In genomic region chr6:7309050-7309449, GRCh38 we compare ENCODE assay signal across 21 cellular contexts. TPM values are rescaled to one million over a fixed set of nuclear protein-coding genes. Genes with fewer than 3 reads are reported as not detected.
DNase-seq lines count a peak whose midpoint lies in the region; ATAC-seq and TF ChIP-seq lines count a peak whose summit lies in the region.
"Had no signal": no experiment of that assay in that cellular context is flagged by ENCODE, and none has a peak within 500 bp of the region (broad histone marks: within the 10 kb centered on the region; RNA-seq: fewer than 3 reads in every experiment).

No MANE protein-coding gene starts in this region.

- H3K27me3 Mint-ChIP-seq in activated T-cell treated with anti-CD3 and anti-CD28 coated beads, Interleukin-2, amount 50 U/mL, for 72 hours (ENCODE audit: low read depth) = no peaks in the 10 kb centered on the region
- peaks cover 3% of the 10 kb centered on the region for H3K27me3 Mint-ChIP-seq in activated naive CD8-positive, alpha-beta T cell treated with anti-CD3 and anti-CD28 coated beads for 36 hours

- H3K4me1 ChIP-seq in GM23248 (ENCODE audit: insufficient read depth) (peaks cover 28% of the 10 kb centered on the region), smooth muscle cell (ENCODE audit: low read depth) (peaks cover 16% of the 10 kb centered on the region), sigmoid colon (peaks cover 0 to 26% (median 20%) of the 10 kb centered on the region in 4 donors)

- H3K9ac ChIP-seq in GM23248 (peak overlapping the region; percentile 30; the same call in 1 of the 2 replicates), smooth muscle cell (ENCODE audit: low read depth) (no peak overlapping the region)

- H4K20me1 ChIP-seq in GM23248 (ENCODE audit: insufficient read depth) = no peaks in the 10 kb centered on the region
- H4K20me1 ChIP-seq in smooth muscle cell (ENCODE audit: low read depth) = peaks cover 79% of the 10 kb centered on the region

- DNase-seq in activated T-cell treated with anti-CD3 and anti-CD28 coated beads, Interleukin-2, amount 50 U/mL, for 72 hours = no peak
- no peak for DNase-seq in activated T-cell treated with anti-CD3 and anti-CD28 coated beads, Interleukin-2, amount 50 U/mL, for 48 hours
- DNase-seq in GM23248 (no peak), smooth muscle cell (lab: John Stamatoyannopoulos, UW; ENCODE audit: unreplicated experiment) (no peak), ACHN (no peak), sigmoid colon (no peak)
- DNase-seq in activated naive CD8-positive, alpha-beta T cell treated with anti-CD3 and anti-CD28 coated beads for 36 hours = no peak
- no peak for DNase-seq in stimulated activated naive CD4-positive, alpha-beta T cell treated with Interleukin-2 at 50 U/mL for 16 hours (lab: John Stamatoyannopoulos, UW)
- DNase-seq: activated gamma-delta T cell treated with Interleukin-2 at 50 U/mL for 16 hours, dermis blood vessel endothelial cell, Karpas-422, kidney, lower lobe of right lung, NCI-H1092 treated with DMSO at 0.1 percent for 48 hours, NCI-H2029 treated with DMSO at 0.1 percent for 48 hours, NCI-H446, PC-3, SHP77, trophoblast cell had no signal

- H3K9me3 Mint-ChIP-seq in activated T-cell treated with anti-CD3 and anti-CD28 coated beads, Interleukin-2, amount 50 U/mL, for 72 hours = peaks cover 1 to 3% of the 10 kb centered on the region in 2 donors
- peaks cover 8% of the 10 kb centered on the region for H3K9me3 Mint-ChIP-seq in activated naive CD8-positive, alpha-beta T cell treated with anti-CD3 and anti-CD28 coated beads for 36 hours

- no peak for TF ChIP-seq POLR2A in sigmoid colon (IDR thresholded peaks at IDR 0.05)

- H3K79me2 ChIP-seq in GM23248 (ENCODE audit: insufficient read depth) (peaks cover 88% of the 10 kb centered on the region), smooth muscle cell (ENCODE audit: low read depth) (peaks cover 85% of the 10 kb centered on the region)

- H2AFZ ChIP-seq in GM23248 = no peak overlapping the region
- no peak overlapping the region for H2AFZ ChIP-seq in smooth muscle cell (ENCODE audit: low read depth)

- 97 to 99% methylated on average over 5 of the region's 5 CpGs for WGBS in GM23248 (ENCODE audit: low coverage in 1 of 2, low lambda C conversion rate in 2 of 2, missing lambda C conversion rate in 2 of 2), 2 experiments
- 73% methylated on average over 5 of the region's 5 CpGs for WGBS in smooth muscle cell (ENCODE audit: low lambda C conversion rate)
- 59 to 80% methylated on average over 5 of the region's 5 CpGs for WGBS in sigmoid colon, 2 donors

- H3K36me3 ChIP-seq in GM23248 (ENCODE audit: low read depth) (peaks cover 49% of the 10 kb centered on the region), smooth muscle cell (ENCODE audit: low read depth) (peaks cover 13% of the 10 kb centered on the region), sigmoid colon (peaks cover 4 to 55% (median 16%) of the 10 kb centered on the region in 4 donors)

- peaks cover 60% of the 10 kb centered on the region for H3K4me1 Mint-ChIP-seq in activated T-cell treated with anti-CD3 and anti-CD28 coated beads, Interleukin-2, amount 50 U/mL, for 72 hours (ENCODE audit: low read depth)
- H3K4me1 Mint-ChIP-seq in activated naive CD8-positive, alpha-beta T cell treated with anti-CD3 and anti-CD28 coated beads for 36 hours = peaks cover 58% of the 10 kb centered on the region

- no peak overlapping the region for H3K4me2 ChIP-seq in GM23248 (ENCODE audit: unreplicated experiment)
- H3K4me2 ChIP-seq in smooth muscle cell = peak overlapping the region; percentile 38

- H3K9me2 ChIP-seq in GM23248 (ENCODE audit: insufficient read depth) = no peaks in the 10 kb centered on the region

- peak overlapping the region in 1 of 2 donors; percentile 62 for H3K4me3 Mint-ChIP-seq in activated T-cell treated with anti-CD3 and anti-CD28 coated beads, Interleukin-2, amount 50 U/mL, for 72 hours
- no peak overlapping the region for H3K4me3 Mint-ChIP-seq in activated naive CD8-positive, alpha-beta T cell treated with anti-CD3 and anti-CD28 coated beads for 36 hours

- H3K27me3 ChIP-seq in GM23248 (replicated peaks; ENCODE audit: insufficient read depth) = no peaks in the 10 kb centered on the region
- no peaks in the 10 kb centered on the region for H3K27me3 ChIP-seq in smooth muscle cell (ENCODE audit: low read depth)
- H3K27me3 ChIP-seq in sigmoid colon = no peaks in the 10 kb centered on the region
- H3K27me3 ChIP-seq: cardiac muscle cell, right atrium auricular region had no signal

- no peak for TF ChIP-seq EP300 in sigmoid colon (IDR thresholded peaks at IDR 0.05)

- H3K27ac Mint-ChIP-seq in activated T-cell treated with anti-CD3 and anti-CD28 coated beads, Interleukin-2, amount 50 U/mL, for 72 hours = peak overlapping the region; percentile 87
- peak overlapping the region; percentile 51 for H3K27ac Mint-ChIP-seq in activated naive CD8-positive, alpha-beta T cell treated with anti-CD3 and anti-CD28 coated beads for 36 hours

- H3K4me3 ChIP-seq in GM23248 (no peak overlapping the region), smooth muscle cell (no peak overlapping the region), sigmoid colon (no peak overlapping the region)
- H3K4me3 ChIP-seq: cardiac muscle cell, lower lobe of right lung, right atrium auricular region had no signal

- ATAC-seq in activated T-cell treated with anti-CD3 and anti-CD28 coated beads, Interleukin-2, amount 50 U/mL, for 72 hours (replicated peaks in 1 of 2) = no peak
- ATAC-seq: lower lobe of right lung, PC-3 had no signal

- no peaks in the 10 kb centered on the region for H3K9me3 ChIP-seq in GM23248 (ENCODE audit: low read depth)
- no peaks in the 10 kb centered on the region for H3K9me3 ChIP-seq in smooth muscle cell (replicated peaks; ENCODE audit: low read depth)
- H3K9me3 ChIP-seq in sigmoid colon = no peaks in the 10 kb centered on the region
- H3K9me3 ChIP-seq: lower lobe of right lung, right atrium auricular region had no signal

- peaks cover 28 to 50% of the 10 kb centered on the region in 2 donors for H3K36me3 Mint-ChIP-seq in activated T-cell treated with anti-CD3 and anti-CD28 coated beads, Interleukin-2, amount 50 U/mL, for 72 hours (ENCODE audit: insufficient read depth in 2 of 2)
- H3K36me3 Mint-ChIP-seq in activated naive CD8-positive, alpha-beta T cell treated with anti-CD3 and anti-CD28 coated beads for 36 hours = peaks cover 50% of the 10 kb centered on the region

- H3F3A ChIP-seq in GM23248 (ENCODE audit: insufficient read depth) (peaks cover 23% of the 10 kb centered on the region), smooth muscle cell (ENCODE audit: low read depth) (no peaks in the 10 kb centered on the region)

- H3K27ac ChIP-seq in GM23248 (no peak overlapping the region), smooth muscle cell (ENCODE audit: low read depth) (peak overlapping the region; percentile 14), sigmoid colon (no peak overlapping the region)
- H3K27ac ChIP-seq: cardiac muscle cell, lower lobe of right lung, right atrium auricular region had no signal

- TF ChIP-seq CTCF in smooth muscle cell (IDR thresholded peaks at IDR 0.05; ENCODE audit: borderline replicate concordance, insufficient read depth, poor library complexity, severe bottlenecking) (no peak), sigmoid colon (IDR thresholded peaks at IDR 0.05) (no peak)

- intact Hi-C loops in sigmoid colon (cut with DNase I) = loop anchor here (10.0 kb wide), 1 partner anchor 286 kb away; the partner anchor contains the start of gene SNRNP48

- in situ Hi-C loops in GM23248 (cut with MboI) = loop anchor here (5.0 kb wide), 1 partner anchor 303 kb away; no protein-coding TSS in a partner anchor
- in situ Hi-C loops in ACHN (cut with HindIII; ENCODE audit: low pct_ligation_motif_present, low pct_unique_long_range_greater_than_20kb, low sequenced_read_pairs) = no loop called here

RNA-seq across cellular contexts. Expression of gene SSR1, which starts 3.9 kb away (rescaled TPM):
- 100 to 1,000 TPM; 127 to 154 TPM for total RNA-seq in activated T-cell treated with anti-CD3 and anti-CD28 coated beads, Interleukin-2, amount 50 U/mL, for 72 hours
- 129 and 180 TPM in 2 replicates for total RNA-seq in GM23248 (2014; rRNA removed; shearing (Covaris generic))
- polyA plus RNA-seq in GM23248 (2016; fragmentation: Nextera tagmentation; extraction: Ambion mirVana) (241 and 257 TPM in 2 replicates), smooth muscle cell (264 and 306 TPM in 2 replicates), sigmoid colon (10 to 100 TPM; 10.8 to 55.1 (median 24.3) TPM)
- total RNA-seq in activated naive CD8-positive, alpha-beta T cell treated with anti-CD3 and anti-CD28 coated beads for 36 hours = 100 to 1,000 TPM; 132 to 139 TPM
- total RNA-seq in smooth muscle cell (304 and 369 TPM in 2 replicates), sigmoid colon (10 to 100 TPM; 24.1 to 53.9 (median 33.3) TPM)
